In the genomic region with DNA sequence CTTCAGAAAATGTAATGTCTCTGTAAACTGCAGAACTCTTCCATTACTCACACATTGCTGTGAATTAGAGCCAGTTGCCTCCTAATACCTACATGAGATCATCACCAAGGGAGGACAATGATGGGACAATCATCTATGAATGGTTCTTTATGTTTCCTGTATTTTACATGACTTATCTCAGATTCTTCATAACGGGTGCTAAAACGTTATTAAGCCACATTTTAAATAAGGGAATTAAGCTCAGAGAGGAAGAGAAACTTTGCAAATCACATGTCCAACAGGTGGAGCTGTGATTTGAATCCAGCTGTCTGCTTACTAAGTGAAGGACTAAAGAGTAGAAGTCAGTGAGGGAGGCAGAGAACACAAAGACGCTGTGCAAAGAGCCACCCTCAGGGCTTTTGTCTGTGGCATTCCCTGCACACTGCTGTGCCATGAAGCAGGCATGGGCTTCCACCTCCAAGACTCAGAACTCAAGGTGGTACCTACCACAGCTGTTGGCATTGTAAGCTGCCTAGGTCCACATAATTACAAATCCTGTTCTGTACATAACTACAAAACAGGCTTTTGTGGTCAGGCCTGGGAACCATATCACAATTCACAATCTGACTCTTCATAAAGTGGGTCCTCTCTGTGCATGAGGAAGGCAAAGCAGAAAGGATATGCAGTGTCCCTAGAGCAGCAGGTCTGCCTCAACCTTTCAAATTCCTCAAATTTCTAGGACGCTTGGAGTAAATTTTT, we compare ENCODE assay signal across 8 cellular contexts. TPM values are rescaled to one million over a fixed set of nuclear protein-coding genes. Genes with fewer than 3 reads are reported as not detected.
DNase-seq lines count a peak whose midpoint lies in the region; ATAC-seq and TF ChIP-seq lines count a peak whose summit lies in the region.

No MANE protein-coding gene starts in this region.

- H3K4me1 Mint-ChIP-seq in activated CD8-positive, alpha-beta T cell treated with anti-CD3 and anti-CD28 coated beads, Interleukin-2, amount 10 ng/mL, durations not matched to agents 7 days and 5 days (ENCODE audit: low read depth), result no peaks in the 10 kb centered on the region

- H3K27me3 Mint-ChIP-seq in activated CD8-positive, alpha-beta T cell treated with anti-CD3 and anti-CD28 coated beads, Interleukin-2, amount 10 ng/mL, durations not matched to agents 7 days and 5 days (ENCODE audit: low read depth), result peaks cover 13% of the 10 kb centered on the region

- H3K4me1 ChIP-seq in GM23248 (ENCODE audit: insufficient read depth) (peaks cover 21% of the 10 kb centered on the region), Karpas-422 (ENCODE audit: low read length) (peaks cover 27% of the 10 kb centered on the region), endocrine pancreas (ENCODE audit: control insufficient read depth, insufficient read depth, low read length) (peaks cover 13% of the 10 kb centered on the region)

- CTCF ChIA-PET in activated CD8-positive, alpha-beta T cell treated with anti-CD3 and anti-CD28 coated beads, Interleukin-2, amount 10 ng/mL, durations not matched to agents 7 days and 5 days (lab: Charles Lee), result no interaction called here

- POLR2A ChIA-PET in activated CD8-positive, alpha-beta T cell treated with anti-CD3 and anti-CD28 coated beads, Interleukin-2, amount 10 ng/mL, durations not matched to agents 7 days and 5 days (lab: Charles Lee), result no interaction called here

- H3K79me2 ChIP-seq in GM23248 (ENCODE audit: insufficient read depth), result peaks cover 82% of the 10 kb centered on the region
- no peaks in the 10 kb centered on the region for H3K79me2 ChIP-seq in Karpas-422 (ENCODE audit: low read length)

- no peaks in the 10 kb centered on the region for H3K9me3 Mint-ChIP-seq in activated CD8-positive, alpha-beta T cell treated with anti-CD3 and anti-CD28 coated beads, Interleukin-2, amount 10 ng/mL, durations not matched to agents 7 days and 5 days (ENCODE audit: insufficient read depth)

- ATAC-seq in GM18502 (IDR thresholded peaks at IDR 0.05; ENCODE audit: poor library complexity, unreplicated experiment), result peak; percentile 82
- no peak for ATAC-seq in activated CD8-positive, alpha-beta T cell treated with anti-CD3 and anti-CD28 coated beads, Interleukin-2, amount 10 ng/mL, durations not matched to agents 7 days and 5 days

- H3K4me3 ChIP-seq in GM23248 (no peak overlapping the region), Karpas-422 (ENCODE audit: low read length) (0 out of 2 replicates have a peak overlapping the region, but pooled peaks have one; percentile 11), endocrine pancreas (ENCODE audit: control insufficient read depth, insufficient read depth, low read length) (peak overlapping the region; percentile 3), retinal pigment epithelial cell (ENCODE audit: low read length) (no peak overlapping the region)

- no peaks in the 10 kb centered on the region for H3K9me2 ChIP-seq in GM23248 (ENCODE audit: insufficient read depth)
- H3K9me2 ChIP-seq in Karpas-422 (replicated peaks; ENCODE audit: insufficient read depth, low read length), result no peaks in the 10 kb centered on the region

- H3K36me3 Mint-ChIP-seq in activated CD8-positive, alpha-beta T cell treated with anti-CD3 and anti-CD28 coated beads, Interleukin-2, amount 10 ng/mL, durations not matched to agents 7 days and 5 days (ENCODE audit: low read depth), result no peaks in the 10 kb centered on the region

- 40 to 41% methylated on average over 4 of the region's 4 CpGs for WGBS in GM23248 (ENCODE audit: low coverage in 1 of 2, low lambda C conversion rate in 2 of 2, missing lambda C conversion rate in 2 of 2), 2 experiments

- H3K36me3 ChIP-seq in GM23248 (ENCODE audit: low read depth) (no peaks in the 10 kb centered on the region; the same call in 1 of the 2 replicates), Karpas-422 (ENCODE audit: insufficient read depth, low read length) (no peaks in the 10 kb centered on the region), endocrine pancreas (ENCODE audit: control insufficient read depth, insufficient read depth, low read length) (no peaks in the 10 kb centered on the region)

- peak; percentile 35 for TF ChIP-seq CTCF in retinal pigment epithelial cell (conservative IDR thresholded peaks at IDR 0.05; ENCODE audit: low read depth, low read length)

- DNase-seq in GM23248 (peak; percentile 79), Karpas-422 (peak; percentile 80), retinal pigment epithelial cell (ENCODE audit: low read depth) (no peak), NCI-H2227 treated with DMSO at 0.1 percent for 48 hours (lab: John Stamatoyannopoulos, UW) (no peak)
- DNase-seq in activated CD8-positive, alpha-beta T cell treated with anti-CD3 and anti-CD28 coated beads, Interleukin-2, amount 10 ng/mL, durations not matched to agents 7 days and 5 days, result no peak
- no peak for DNase-seq in activated CD4-positive, alpha-beta T cell treated with anti-CD3 and anti-CD28 coated beads for 48 hours

- no peaks in the 10 kb centered on the region for H3K27me3 ChIP-seq in GM23248 (replicated peaks; ENCODE audit: insufficient read depth)
- H3K27me3 ChIP-seq in Karpas-422 (ENCODE audit: low read length), result no peaks in the 10 kb centered on the region
- no peaks in the 10 kb centered on the region for H3K27me3 ChIP-seq in endocrine pancreas (ENCODE audit: control insufficient read depth, insufficient read depth, low read length)

- peak overlapping the region; percentile 57; the same call in 1 of the 2 replicates for H3K27ac ChIP-seq in GM23248
- H3K27ac ChIP-seq in Karpas-422 (ENCODE audit: low read length), result peak overlapping the region; percentile 73

- peaks cover 14% of the 10 kb centered on the region for H3F3A ChIP-seq in GM23248 (ENCODE audit: insufficient read depth)

- H3K9me3 ChIP-seq in GM23248 (ENCODE audit: low read depth) (no peaks in the 10 kb centered on the region), Karpas-422 (ENCODE audit: low read length) (no peaks in the 10 kb centered on the region), endocrine pancreas (ENCODE audit: control insufficient read depth, low read length) (no peaks in the 10 kb centered on the region)

- no peak overlapping the region for H3K27ac Mint-ChIP-seq in activated CD8-positive, alpha-beta T cell treated with anti-CD3 and anti-CD28 coated beads, Interleukin-2, amount 10 ng/mL, durations not matched to agents 7 days and 5 days

- H3K4me2 ChIP-seq in GM23248 (ENCODE audit: unreplicated experiment) (peak overlapping the region; percentile 77), Karpas-422 (ENCODE audit: low read depth, low read length, poor library complexity, severe bottlenecking) (peak overlapping the region; percentile 49)

- no peak overlapping the region for H3K4me3 Mint-ChIP-seq in activated CD8-positive, alpha-beta T cell treated with anti-CD3 and anti-CD28 coated beads, Interleukin-2, amount 10 ng/mL, durations not matched to agents 7 days and 5 days

- H3K9ac ChIP-seq in GM23248 (no peak overlapping the region), Karpas-422 (ENCODE audit: low read length) (peak overlapping the region; percentile 27), endocrine pancreas (ENCODE audit: control insufficient read depth, insufficient read depth, low read length) (no peak overlapping the region)

- in situ Hi-C loops in GM23248 (cut with MboI), result no loop called here

- H2AFZ ChIP-seq in GM23248 (no peak overlapping the region), Karpas-422 (ENCODE audit: low read length) (no peak overlapping the region)

- peaks cover 5% of the 10 kb centered on the region; the same call in 1 of the 2 replicates for H4K20me1 ChIP-seq in GM23248 (ENCODE audit: insufficient read depth)
- H4K20me1 ChIP-seq in Karpas-422 (ENCODE audit: insufficient read depth, low read depth, low read length), result no peaks in the 10 kb centered on the region

RNA-seq across cellular contexts. Expression of a gene that starts 12.8 kb away (rescaled TPM):
- 14.4 and 18.3 TPM in 2 replicates for total RNA-seq in GM23248 (2014; rRNA removed; shearing (Covaris generic))
- polyA plus RNA-seq in GM23248 (2016; fragmentation: Nextera tagmentation; extraction: Ambion mirVana), result 4.4 and 4.6 TPM in 2 replicates
- not detected in 2 replicates for total RNA-seq in Karpas-422 (2014; rRNA removed; shearing (Covaris generic); ENCODE audit: low replicate concordance)
- total RNA-seq in activated CD8-positive, alpha-beta T cell treated with anti-CD3 and anti-CD28 coated beads, Interleukin-2, amount 10 ng/mL, durations not matched to agents 7 days and 5 days, result not detected

Comparison
In these comparisons a context has a peak if more than half of its experiments do, and no peak if none do; other contexts are left out.
1. DNase-seq: peak in GM23248 (single experiment) and Karpas-422 (single experiment); none in retinal pigment epithelial cell (single experiment), activated CD8-positive, alpha-beta T cell treated with anti-CD3 and anti-CD28 coated beads, Interleukin-2, amount 10 ng/mL, durations not matched to agents 7 days and 5 days (single experiment), activated CD4-positive, alpha-beta T cell treated with anti-CD3 and anti-CD28 coated beads for 48 hours (single experiment) and NCI-H2227 treated with DMSO at 0.1 percent for 48 hours (single experiment).
2. H3K4me3 ChIP-seq: peak in Karpas-422 (single experiment) and endocrine pancreas (single experiment); none in GM23248 (single experiment) and retinal pigment epithelial cell (single experiment).
3. RNA of a gene that starts 12.8 kb away (total RNA-seq): 14.4 to 18.3 TPM in GM23248; not detected in Karpas-422 and not detected in activated CD8-positive, alpha-beta T cell treated with anti-CD3 and anti-CD28 coated beads, Interleukin-2, amount 10 ng/mL, durations not matched to agents 7 days and 5 days; every median in the first group is over 10 times any median in the second.